ENCODE assay signal across 26 cellular contexts in genomic region chr1:179448429-179449149, GRCh38.
"Had no signal": no experiment of that assay in that cellular context is flagged by ENCODE, and none has a peak within 500 bp of the region (broad histone marks: within the 10 kb centered on the region; RNA-seq: fewer than 3 reads in every experiment).

No MANE protein-coding gene starts in this region.

- FAIRE-seq: RCC 7860 had no signal

- H3K27me3 ChIP-seq: ascending aorta, body of pancreas had no signal

- H3K36me3 ChIP-seq: ascending aorta, MG63 had no signal

- H3K27ac ChIP-seq: ascending aorta, body of pancreas had no signal

- H3K4me3 Mint-ChIP-seq: activated B cell treated with CpG ODN at 0.5 μM for 24 hours; activated CD4-positive, alpha-beta T cell treated with anti-CD3 and anti-CD28 coated beads, Interleukin-2, amount 10 ng/mL, durations not matched to agents 24 days and 14 days; activated CD8-positive, alpha-beta memory T cell treated with anti-CD3 and anti-CD28 coated beads, Interleukin-2, amount 10 ng/mL, durations not matched to agents 7 days and 5 days; activated naive CD8-positive, alpha-beta T cell treated with anti-CD3 and anti-CD28 coated beads, Interleukin-2, amount 50 U/mL, for 24 hours; activated T-cell treated with anti-CD3 and anti-CD28 coated beads, Interleukin-2, amount 50 U/mL, for 24 hours; T-helper 1 cell treated with Interleukin-12 subunit alpha and Interleukin-12 subunit beta and Interleukin-4 antibody, amounts not matched to agents 30 μg/mL and 1 μg/mL, for 36 hours had no signal

- H3K4me1 ChIP-seq: ascending aorta, body of pancreas had no signal

- ATAC-seq: activated CD8-positive, alpha-beta memory T cell treated with anti-CD3 and anti-CD28 coated beads, Interleukin-2, amount 10 ng/mL, durations not matched to agents 7 days and 5 days; activated naive CD4-positive, alpha-beta T cell treated with anti-CD3 and anti-CD28 coated beads, Interleukin-2, amount 50 U/mL, for 72 hours; activated naive CD8-positive, alpha-beta T cell treated with anti-CD3 and anti-CD28 coated beads, Interleukin-2, amount 50 U/mL, for 24 hours; body of pancreas; PC-3 had no signal

- H3K4me1 Mint-ChIP-seq: activated B cell treated with CpG ODN at 0.5 μM for 24 hours; activated CD4-positive, alpha-beta T cell treated with anti-CD3 and anti-CD28 coated beads, Interleukin-2, amount 10 ng/mL, durations not matched to agents 24 days and 14 days; activated CD8-positive, alpha-beta memory T cell treated with anti-CD3 and anti-CD28 coated beads, Interleukin-2, amount 10 ng/mL, durations not matched to agents 7 days and 5 days; activated naive CD8-positive, alpha-beta T cell treated with anti-CD3 and anti-CD28 coated beads, Interleukin-2, amount 50 U/mL, for 24 hours had no signal

- H3K27ac Mint-ChIP-seq: activated B cell treated with CpG ODN at 0.5 μM for 24 hours; activated CD4-positive, alpha-beta T cell treated with anti-CD3 and anti-CD28 coated beads, Interleukin-2, amount 10 ng/mL, durations not matched to agents 24 days and 14 days; activated CD8-positive, alpha-beta memory T cell treated with anti-CD3 and anti-CD28 coated beads, Interleukin-2, amount 10 ng/mL, durations not matched to agents 7 days and 5 days; activated naive CD4-positive, alpha-beta T cell treated with anti-CD3 and anti-CD28 coated beads, Interleukin-2, amount 50 U/mL, for 72 hours; activated naive CD8-positive, alpha-beta T cell treated with anti-CD3 and anti-CD28 coated beads, Interleukin-2, amount 50 U/mL, for 24 hours; activated T-cell treated with anti-CD3 and anti-CD28 coated beads, Interleukin-2, amount 50 U/mL, for 24 hours; T-helper 1 cell treated with Interleukin-12 subunit alpha and Interleukin-12 subunit beta and Interleukin-4 antibody, amounts not matched to agents 30 μg/mL and 1 μg/mL, for 36 hours had no signal

- H3K9me3 Mint-ChIP-seq: activated CD4-positive, alpha-beta T cell treated with anti-CD3 and anti-CD28 coated beads, Interleukin-2, amount 10 ng/mL, durations not matched to agents 24 days and 14 days; T-helper 1 cell treated with Interleukin-12 subunit alpha and Interleukin-12 subunit beta and Interleukin-4 antibody, amounts not matched to agents 30 μg/mL and 1 μg/mL, for 36 hours had no signal

- DNase-seq: activated B cell treated with CpG ODN at 0.5 μM for 24 hours; activated CD4-positive, alpha-beta T cell treated with anti-CD3 and anti-CD28 coated beads for 1 hour; activated CD4-positive, alpha-beta T cell treated with anti-CD3 and anti-CD28 coated beads, Interleukin-2, amount 10 ng/mL, durations not matched to agents 24 days and 14 days; activated CD4-positive, alpha-beta T cell treated with anti-CD3 and anti-CD28 coated beads, Interleukin-2, amount 50 U/mL, for 48 hours; activated CD8-positive, alpha-beta memory T cell treated with anti-CD3 and anti-CD28 coated beads, Interleukin-2, amount 10 ng/mL, durations not matched to agents 7 days and 5 days; activated effector memory CD4-positive, alpha-beta T cell treated with anti-CD3 and anti-CD28 coated beads, Interleukin-2, amount 50 U/mL, for 16 hours; activated naive CD4-positive, alpha-beta T cell treated with Interleukin-2 at 50 U/mL for 16 hours; activated naive CD8-positive, alpha-beta T cell treated with anti-CD3 and anti-CD28 coated beads, Interleukin-2, amount 50 U/mL, for 24 hours; activated T-cell treated with anti-CD3 and anti-CD28 coated beads, Interleukin-2, amount 50 U/mL, for 24 hours; amniotic stem cell; body of pancreas; KG1; MG63; NCI-H1092 treated with DMSO at 0.1 percent for 48 hours; NCI-H1436 treated with DMSO at 0.1 percent for 48 hours; NCI-H187; NCI-H2081; NCI-H446; NCI-H524; NCI-H748 treated with DMSO at 0.1 percent for 48 hours; PC-3; SHP77 treated with DMSO at 0.1 percent for 48 hours had no signal

- H3K4me3 ChIP-seq: ascending aorta, body of pancreas, MG63 had no signal

- H3K36me3 Mint-ChIP-seq: activated CD8-positive, alpha-beta memory T cell treated with anti-CD3 and anti-CD28 coated beads, Interleukin-2, amount 10 ng/mL, durations not matched to agents 7 days and 5 days; activated naive CD4-positive, alpha-beta T cell treated with anti-CD3 and anti-CD28 coated beads, Interleukin-2, amount 50 U/mL, for 72 hours had no signal
